In the genomic region with DNA sequence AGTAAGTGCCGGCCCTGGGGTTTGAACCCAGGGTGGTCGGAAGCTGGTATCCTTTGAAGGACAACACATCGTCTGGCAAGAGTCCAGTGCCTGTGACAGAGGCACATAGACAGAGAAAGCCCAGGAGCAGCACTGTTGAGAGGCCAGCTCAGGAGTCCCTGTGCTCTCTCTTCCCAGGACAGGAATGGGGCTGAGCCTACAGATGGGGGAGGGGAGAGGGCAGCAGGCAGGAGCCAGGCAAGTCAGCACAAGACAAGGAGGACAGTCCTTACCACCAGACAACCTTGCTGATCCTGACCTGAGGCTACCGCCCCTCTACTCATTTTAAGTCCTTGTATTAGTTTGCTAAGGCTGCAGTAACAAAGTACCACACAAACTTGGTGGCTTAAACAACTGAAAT, we compare ENCODE assay signal across 32 cellular contexts. TPM values are rescaled to one million over a fixed set of nuclear protein-coding genes. Genes with fewer than 3 reads are reported as not detected.
"Had no signal": no experiment of that assay in that cellular context is flagged by ENCODE, and none has a peak within 500 bp of the region (broad histone marks: within the 10 kb centered on the region; RNA-seq: fewer than 3 reads in every experiment).

No MANE protein-coding gene starts in this region.

- H3K4me1 Mint-ChIP-seq: immature natural killer cell, mesothelial cell of epicardium, naive B cell, neural crest cell had no signal

- H3K79me2 ChIP-seq: parathyroid adenoma had no signal

- H3K9me3 Mint-ChIP-seq: natural killer cell treated with Interleukin-12 subunit alpha and Interleukin-12 subunit beta and Interleukin-15 and Interleukin-18, amount 100 ng/mL, for 72 hours; type B pancreatic cell had no signal

- H3K9me3 ChIP-seq: gastrocnemius medialis, lower lobe of right lung, mucosa of descending colon, right atrium auricular region, stomach, thyroid gland, uterus had no signal

- DNase-seq: cerebellar nuclear complex; dorsolateral prefrontal cortex; effector CD4-positive, alpha-beta T cell; foreskin fibroblast; gastrocnemius medialis; head of caudate nucleus; immature natural killer cell; left ventricle myocardium superior; lower lobe of right lung; mucosa of descending colon; naive B cell; stimulated activated CD4-positive, alpha-beta T cell treated with anti-CD3 and anti-CD28 coated beads, Interleukin-12 subunit alpha, Interleukin-12 subunit beta, amount 100 ng/mL, for 4 hours; stimulated activated CD4-positive, alpha-beta T cell treated with anti-CD3 and anti-CD28 coated beads, Interleukin-1b, Interleukin-23, amount 100 ng/mL, for 48 hours; stimulated activated CD4-positive, alpha-beta T cell treated with anti-CD3 and anti-CD28 coated beads, Interleukin-4, amount 100 ng/mL, for 1 hour; stimulated activated CD8-positive, alpha-beta memory T cell treated with anti-CD3 and anti-CD28 coated beads, Interleukin-4, amount 100 ng/mL, for 48 hours; stimulated activated naive CD4-positive, alpha-beta T cell; stomach; thyroid gland; uterus had no signal

- H3K4me1 ChIP-seq: gastrocnemius medialis, lower lobe of right lung, parathyroid adenoma, right atrium auricular region, thyroid gland, uterus had no signal

- H3K4me2 ChIP-seq: smooth muscle cell had no signal

- H3K36me3 ChIP-seq: gastrocnemius medialis, lower lobe of right lung, right atrium auricular region, stomach, thyroid gland, uterus had no signal

- H3K4me3 ChIP-seq: dorsolateral prefrontal cortex, gastrocnemius medialis, lower lobe of right lung, mucosa of descending colon, right atrium auricular region, smooth muscle cell, stomach, thyroid gland, uterus had no signal

- ATAC-seq: esophagus mucosa; gastrocnemius medialis; left ventricle myocardium superior; lower lobe of right lung; mucosa of descending colon; natural killer cell treated with Interleukin-12 subunit alpha and Interleukin-12 subunit beta and Interleukin-15 and Interleukin-18, amount 100 ng/mL, for 72 hours; sciatic nerve had no signal

- H2AFZ ChIP-seq: parathyroid adenoma had no signal

- H3K36me3 Mint-ChIP-seq: immature natural killer cell, mesothelial cell of epicardium, naive B cell, type B pancreatic cell had no signal

- H3K9ac ChIP-seq: parathyroid adenoma had no signal

- H3K27me3 ChIP-seq: dorsolateral prefrontal cortex, gastrocnemius medialis, right atrium auricular region, stomach, thyroid gland, uterus had no signal

- FAIRE-seq: keratinocyte had no signal

- H3K27ac Mint-ChIP-seq: immature natural killer cell; mesothelial cell of epicardium; naive B cell; natural killer cell treated with Interleukin-12 subunit alpha and Interleukin-12 subunit beta and Interleukin-15 and Interleukin-18, amount 100 ng/mL, for 72 hours; progenitor cell of endocrine pancreas; type B pancreatic cell had no signal

- H3K27ac ChIP-seq: dorsolateral prefrontal cortex, epithelial cell of prostate, gastrocnemius medialis, lower lobe of right lung, parathyroid adenoma, right atrium auricular region, stomach, thyroid gland, uterus had no signal

- H3K4me3 Mint-ChIP-seq: immature natural killer cell; mesothelial cell of epicardium; natural killer cell treated with Interleukin-12 subunit alpha and Interleukin-12 subunit beta and Interleukin-15 and Interleukin-18, amount 100 ng/mL, for 72 hours; neural crest cell; type B pancreatic cell had no signal

RNA-seq across cellular contexts. Expression of gene SYT6, which starts 27.7 kb away (rescaled TPM):
- total RNA-seq: esophagus mucosa; glomerular endothelial cell; left ventricle myocardium superior; lower lobe of right lung; natural killer cell treated with Interleukin-12 subunit alpha and Interleukin-12 subunit beta and Interleukin-15 and Interleukin-18, amount 100 ng/mL, for 72 hours; right atrium auricular region; smooth muscle cell had no signal
- polyA plus RNA-seq: immature natural killer cell, keratinocyte, smooth muscle cell had no signal
